In genomic region chr2:75710577-75711253, GRCh38 we compare ENCODE assay signal across 8 cellular contexts. TPM values are rescaled to one million over a fixed set of nuclear protein-coding genes. Genes with fewer than 3 reads are reported as not detected.
DNase-seq lines count a peak whose midpoint lies in the region; ATAC-seq and TF ChIP-seq lines count a peak whose summit lies in the region.

GCFC2 (minus strand) TSS chr2:75710915; CDS start chr2:75710855, 60 bp downstream.

- H3K27ac Mint-ChIP-seq in activated naive CD8-positive, alpha-beta T cell treated with anti-CD3 and anti-CD28 coated beads, Interleukin-2, amount 50 U/mL, for 24 hours, result peak within 1 kb of the TSS; percentile 94

- peaks cover 24% of the 10 kb centered on the region for H3K4me1 Mint-ChIP-seq in activated naive CD8-positive, alpha-beta T cell treated with anti-CD3 and anti-CD28 coated beads, Interleukin-2, amount 50 U/mL, for 24 hours

- peak within 1 kb of the TSS; percentile 85 to 96 (median 92) for H3K27ac ChIP-seq in upper lobe of left lung

- peaks cover 5% of the 10 kb centered on the region for H3K36me3 Mint-ChIP-seq in activated naive CD8-positive, alpha-beta T cell treated with anti-CD3 and anti-CD28 coated beads, Interleukin-2, amount 50 U/mL, for 24 hours (ENCODE audit: low read depth)

- H3K4me3 Mint-ChIP-seq in activated naive CD8-positive, alpha-beta T cell treated with anti-CD3 and anti-CD28 coated beads, Interleukin-2, amount 50 U/mL, for 24 hours, result peak within 1 kb of the TSS; percentile 81

- H3K27me3 Mint-ChIP-seq in activated naive CD8-positive, alpha-beta T cell treated with anti-CD3 and anti-CD28 coated beads, Interleukin-2, amount 50 U/mL, for 24 hours, result no peaks in the 10 kb centered on the region

- H3K9me3 Mint-ChIP-seq in activated naive CD8-positive, alpha-beta T cell treated with anti-CD3 and anti-CD28 coated beads, Interleukin-2, amount 50 U/mL, for 24 hours, result no peaks in the 10 kb centered on the region

- H3K9me3 ChIP-seq in upper lobe of left lung, result no peaks in the 10 kb centered on the region

- TF ChIP-seq POLR2A in upper lobe of left lung (IDR thresholded peaks at IDR 0.05), result peak in 3 of 4 donors; percentile 54 to 71 (median 65)

- peaks cover 0 to 27% (median 16%) of the 10 kb centered on the region in 4 donors for H3K4me1 ChIP-seq in upper lobe of left lung

- H3K27me3 ChIP-seq in upper lobe of left lung, result no peaks in the 10 kb centered on the region

- peak; percentile 39 for TF ChIP-seq CTCF in GM12873 (IDR thresholded peaks at IDR 0.05; ENCODE audit: insufficient read depth, low read depth, low read length, missing control alignments)
- TF ChIP-seq CTCF in upper lobe of left lung (IDR thresholded peaks at IDR 0.05), result peak in 5 of 6 experiments; percentile 32 to 66 (median 56)

- H3K36me3 ChIP-seq in upper lobe of left lung, result no peaks in the 10 kb centered on the region

- ATAC-seq in HG02678 (IDR thresholded peaks at IDR 0.05; ENCODE audit: unreplicated experiment) (peak; percentile 94), upper lobe of left lung (ENCODE audit: low FRiP score in 2 of 2) (peak; percentile 97 to 99)
- ATAC-seq in activated naive CD8-positive, alpha-beta T cell treated with anti-CD3 and anti-CD28 coated beads, Interleukin-2, amount 50 U/mL, for 24 hours, result peak; percentile 93

- TF ChIP-seq EP300 in upper lobe of left lung (IDR thresholded peaks at IDR 0.05), result no peak

- H3K4me3 ChIP-seq in upper lobe of left lung, result peak within 1 kb of the TSS; percentile 40 to 83 (median 72)

- 2 to 9% methylated on average over 16 to 44 of the region's 66 CpGs for WGBS in upper lobe of left lung, 2 donors

- DNase-seq in NCI-H1105 treated with DMSO at 0.1 percent for 48 hours (lab: John Stamatoyannopoulos, UW) (peak; percentile 80), SW 1271 (lab: John Stamatoyannopoulos, UW) (peak; percentile 47 to 84), cardiac septum (ENCODE audit: low spot score) (peak; percentile 93), posterior cingulate gyrus (peak; percentile 78 to 98 (median 86)), upper lobe of left lung (peak; percentile 93 to 97)
- peak; percentile 85 for DNase-seq in activated naive CD8-positive, alpha-beta T cell treated with anti-CD3 and anti-CD28 coated beads, Interleukin-2, amount 50 U/mL, for 24 hours

- intact Hi-C loops in cardiac septum (cut with DNase I) (no loop called here), posterior cingulate gyrus (cut with DNase I) (loop anchor here (2.0 kb wide), 1 partner anchor 64 kb away; the partner anchor contains the start of gene MRPL19)

RNA-seq across cellular contexts. Expression of gene GCFC2, which starts in this region (rescaled TPM):
- total RNA-seq in cardiac septum (8.8 TPM), upper lobe of left lung (10 to 100 TPM; 13.7 to 75.4 (median 26.4) TPM)

Comparison
In these comparisons a context has a peak if more than half of its experiments do, and no peak if none do; other contexts are left out.
1. Peak in every context shown above with its lines: DNase-seq, ATAC-seq, H3K4me3 ChIP-seq and H3K27ac ChIP-seq.